ENCODE assay signal across 8 cellular contexts in genomic region chr15:40595219-40595618, GRCh38. TPM values are rescaled to one million over a fixed set of nuclear protein-coding genes. Genes with fewer than 3 reads are reported as not detected.
A peak's percentile ranks its signal among the peaks of the same experiment; 100 is the strongest.
DNase-seq lines count a peak whose midpoint lies in the region; ATAC-seq and TF ChIP-seq lines count a peak whose summit lies in the region.

No MANE protein-coding gene starts in this region.

- no peak overlapping the region for H3K27ac Mint-ChIP-seq in activated T-cell treated with anti-CD3 and anti-CD28 coated beads, Interleukin-2, amount 50 U/mL, for 24 hours

- H3K9me3 Mint-ChIP-seq in activated T-cell treated with anti-CD3 and anti-CD28 coated beads, Interleukin-2, amount 50 U/mL, for 24 hours: no peaks in the 10 kb centered on the region

- peaks cover 22% of the 10 kb centered on the region for H3K4me1 Mint-ChIP-seq in activated T-cell treated with anti-CD3 and anti-CD28 coated beads, Interleukin-2, amount 50 U/mL, for 24 hours (ENCODE audit: low read depth)

- TF ChIP-seq POLR2A in spleen (IDR thresholded peaks at IDR 0.05): no peak
- TF ChIP-seq POLR2A in prostate gland (IDR thresholded peaks at IDR 0.05): no peak

- WGBS in spleen, 5 donors: 43 to 56% (median 47%) methylated on average over 5 of the region's 5 CpGs
- WGBS in prostate gland: 12% methylated on average over 5 of the region's 5 CpGs

- intact Hi-C loops in spleen (cut with DNase I; ENCODE audit: low total_unique reads): no loop called here
- intact Hi-C loops in prostate gland (cut with DNase I): loop anchor here (10.0 kb wide), 1 partner anchor 300 kb away; the partner anchor contains the start of gene VPS18
- intact Hi-C loops in mucosa of descending colon (cut with DNase I, micrococcal nuclease): no loop called here

- H3K27me3 Mint-ChIP-seq in activated T-cell treated with anti-CD3 and anti-CD28 coated beads, Interleukin-2, amount 50 U/mL, for 24 hours: peaks cover 7% of the 10 kb centered on the region

- H3K27ac ChIP-seq in WERI-Rb-1 (0 out of 2 replicates have a peak overlapping the region, but pooled peaks have one; percentile 97), spleen (no peak overlapping the region), prostate gland (no peak overlapping the region)

- peak overlapping the region; percentile 85 for H3K4me3 Mint-ChIP-seq in activated T-cell treated with anti-CD3 and anti-CD28 coated beads, Interleukin-2, amount 50 U/mL, for 24 hours

- no peaks in the 10 kb centered on the region for H3K36me3 ChIP-seq in WERI-Rb-1
- no peaks in the 10 kb centered on the region for H3K36me3 ChIP-seq in spleen
- no peaks in the 10 kb centered on the region for H3K36me3 ChIP-seq in prostate gland
- H3K36me3 ChIP-seq in mucosa of descending colon (ENCODE audit: low read depth): no peaks in the 10 kb centered on the region

- H3K4me1 ChIP-seq in spleen (peaks cover 4 to 32% (median 19%) of the 10 kb centered on the region in 6 donors), prostate gland (replicated peaks) (no peaks in the 10 kb centered on the region), mucosa of descending colon (ENCODE audit: low read depth) (no peaks in the 10 kb centered on the region)

- no peak for DNase-seq in activated T-cell treated with anti-CD3 and anti-CD28 coated beads, Interleukin-2, amount 50 U/mL, for 24 hours
- no peak for DNase-seq in activated T-cell treated with anti-CD3 and anti-CD28 coated beads, Interleukin-2, amount 50 U/mL, for 1 hour
- no peak for DNase-seq in WERI-Rb-1
- peak in 1 of 2 donors; percentile 19 for DNase-seq in foreskin fibroblast
- DNase-seq in spleen: no peak
- DNase-seq in activated effector memory CD4-positive, alpha-beta T cell treated with Interleukin-2 at 50 U/mL for 16 hours: no peak
- no peak for DNase-seq in prostate gland (ENCODE audit: low spot score)
- DNase-seq in mucosa of descending colon: no peak

- ATAC-seq in mucosa of descending colon: no peak

- H3K4me3 ChIP-seq in WERI-Rb-1 (ENCODE audit: low read depth, low read length) (peak overlapping the region; percentile 91), foreskin fibroblast (ENCODE audit: low read depth in 1 of 2, low read length in 2 of 2) (peak overlapping the region; percentile 94 to 95), spleen (peak overlapping the region in 6 of 8 donors; percentile 67 to 85 (median 78)), prostate gland (no peak overlapping the region), mucosa of descending colon (no peak overlapping the region)

- H3K27me3 ChIP-seq in WERI-Rb-1 (ENCODE audit: insufficient read depth, low read depth, severe bottlenecking): no peaks in the 10 kb centered on the region
- no peaks in the 10 kb centered on the region for H3K27me3 ChIP-seq in spleen (replicated peaks in 1 of 7)
- H3K27me3 ChIP-seq in prostate gland (replicated peaks; ENCODE audit: insufficient read depth): no peaks in the 10 kb centered on the region

- H3K36me3 Mint-ChIP-seq in activated T-cell treated with anti-CD3 and anti-CD28 coated beads, Interleukin-2, amount 50 U/mL, for 24 hours (ENCODE audit: low read depth): peaks cover 10% of the 10 kb centered on the region

- no peak for TF ChIP-seq CTCF in WERI-Rb-1 (IDR thresholded peaks at IDR 0.05; ENCODE audit: low read depth, low read length)
- TF ChIP-seq CTCF in foreskin fibroblast (IDR thresholded peaks at IDR 0.05; ENCODE audit: low read depth, low read length): no peak
- TF ChIP-seq CTCF in spleen (IDR thresholded peaks at IDR 0.05 in 8 of 11, conservative IDR thresholded peaks at IDR 0.05 in 3 of 11): no peak
- TF ChIP-seq CTCF in prostate gland (IDR thresholded peaks at IDR 0.05): no peak
- no peak for TF ChIP-seq CTCF in mucosa of descending colon (IDR thresholded peaks at IDR 0.05)

- no peaks in the 10 kb centered on the region for H3K9me3 ChIP-seq in WERI-Rb-1 (ENCODE audit: severe bottlenecking)
- H3K9me3 ChIP-seq in spleen: no peaks in the 10 kb centered on the region
- H3K9me3 ChIP-seq in prostate gland: no peaks in the 10 kb centered on the region
- no peaks in the 10 kb centered on the region for H3K9me3 ChIP-seq in mucosa of descending colon

RNA-seq across cellular contexts. Expression of gene KNL1, which starts 1.2 kb away (rescaled TPM):
- total RNA-seq in spleen: 1 to 10 TPM; 2.1 to 9.7 (median 4.6) TPM
- 1 to 10 TPM in 1 of 3 donors, under 1 TPM in 2; 0.52 to 2.1 (median 0.67) TPM for polyA plus RNA-seq in spleen
- 10 to 100 TPM in 1 of 2 donors, 1 to 10 TPM in 1; 1.6 to 18.7 TPM for total RNA-seq in prostate gland
- 1 to 10 TPM; 1.6 to 9.7 (median 3.1) TPM for total RNA-seq in mucosa of descending colon

RNA-seq across cellular contexts. Expression of gene RPUSD2, which starts 26.1 kb away (rescaled TPM):
- total RNA-seq in spleen (10 to 100 TPM in 1 of 7 donors, 1 to 10 TPM in 6; 7.1 to 11.0 (median 8.3) TPM), prostate gland (10 to 100 TPM; 11.2 to 24.1 TPM), mucosa of descending colon (10 to 100 TPM in 1 of 3 donors, 1 to 10 TPM in 2; 9.4 to 10.9 (median 9.4) TPM)
- polyA plus RNA-seq in spleen: 10 to 100 TPM; 11.2 to 12.3 (median 12.2) TPM

RNA-seq across cellular contexts. Expression of gene CCDC32, which starts 30.4 kb away (rescaled TPM):
- total RNA-seq in spleen (10 to 100 TPM; 38.9 to 64.1 (median 46.4) TPM), prostate gland (10 to 100 TPM; 17.5 to 27.5 TPM), mucosa of descending colon (10 to 100 TPM; 32.6 to 35.0 (median 32.8) TPM)
- 10 to 100 TPM; 27.3 to 42.5 (median 33.6) TPM for polyA plus RNA-seq in spleen

Comparison
In these comparisons a context has a peak if more than half of its experiments do, and no peak if none do; other contexts are left out.
1. H3K4me3 ChIP-seq: peak in WERI-Rb-1 (single experiment), foreskin fibroblast (2 of 2) and spleen (6 of 8); none in prostate gland (0 of 2) and mucosa of descending colon (single experiment).